ENCODE assay signal across 15 cellular contexts in the genomic region with DNA sequence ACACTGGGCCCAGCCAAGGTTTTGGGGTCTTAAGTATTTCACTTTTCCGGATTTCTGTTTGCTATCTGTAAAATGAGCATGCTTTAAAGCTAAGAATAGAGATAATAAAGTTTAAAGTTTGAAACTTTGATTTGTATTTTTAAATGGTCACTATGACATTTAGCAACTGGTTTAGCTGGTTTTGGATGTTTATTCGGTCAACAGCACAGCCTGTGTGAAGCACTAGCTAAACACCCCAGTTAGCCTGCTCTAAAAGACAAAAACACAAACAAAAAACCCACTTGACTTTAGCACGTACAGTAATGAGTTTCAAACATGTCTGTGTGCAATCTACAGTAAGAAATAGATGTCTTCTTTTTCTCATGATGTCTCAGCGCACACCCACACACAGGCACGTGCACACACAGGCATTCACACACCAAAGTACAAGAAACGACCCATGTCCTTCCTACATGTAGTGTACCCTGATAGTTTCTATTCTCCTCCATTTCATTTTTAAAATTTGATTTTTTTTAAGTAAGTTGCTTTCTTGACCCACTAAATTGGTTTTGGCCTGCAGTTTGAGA. TPM values are rescaled to one million over a fixed set of nuclear protein-coding genes. Genes with fewer than 3 reads are reported as not detected.
DNase-seq lines count a peak whose midpoint lies in the region; ATAC-seq and TF ChIP-seq lines count a peak whose summit lies in the region.
"Had no signal": no experiment of that assay in that cellular context is flagged by ENCODE, and none has a peak within 500 bp of the region (broad histone marks: within the 10 kb centered on the region; RNA-seq: fewer than 3 reads in every experiment).

No MANE protein-coding gene starts in this region.

- no peaks in the 10 kb centered on the region for H3K9me3 Mint-ChIP-seq in activated CD4-positive, alpha-beta T cell treated with anti-CD3 and anti-CD28 coated beads for 36 hours (ENCODE audit: low read depth)
- peaks cover 0 to 4% of the 10 kb centered on the region in 2 donors for H3K9me3 Mint-ChIP-seq in activated naive CD4-positive, alpha-beta T cell treated with anti-CD3 and anti-CD28 coated beads, Interleukin-2, amount 50 U/mL, for 72 hours
- H3K9me3 Mint-ChIP-seq: natural killer cell had no signal

- H3K27me3 Mint-ChIP-seq in activated CD4-positive, alpha-beta T cell treated with anti-CD3 and anti-CD28 coated beads for 36 hours, result no peaks in the 10 kb centered on the region

- POLR2A ChIA-PET in activated CD4-positive, alpha-beta T cell treated with anti-CD3 and anti-CD28 coated beads for 36 hours (lab: Charles Lee), result no interaction called here

- no peaks in the 10 kb centered on the region for H3K36me3 ChIP-seq in tibial artery

- ATAC-seq in activated CD4-positive, alpha-beta T cell treated with anti-CD3 and anti-CD28 coated beads for 36 hours, result peak; percentile 45
- ATAC-seq in activated naive CD4-positive, alpha-beta T cell treated with anti-CD3 and anti-CD28 coated beads, Interleukin-2, amount 50 U/mL, for 72 hours, result peak; percentile 34 to 59
- ATAC-seq: natural killer cell, right cardiac atrium had no signal

- intact Hi-C loops in activated CD4-positive, alpha-beta T cell treated with anti-CD3 and anti-CD28 coated beads for 36 hours (cut with DNase I, micrococcal nuclease), result loop anchor here (1.0 to 10.0 kb wide), 7 partner anchors 47 to 805 kb away; no protein-coding TSS in a partner anchor
- intact Hi-C loops in tibial artery (cut with DNase I; ENCODE audit: low total_unique reads), result loop anchor here (5.0 kb wide), 1 partner anchor 463 kb away; no protein-coding TSS in a partner anchor

- H3K36me3 Mint-ChIP-seq in activated CD4-positive, alpha-beta T cell treated with anti-CD3 and anti-CD28 coated beads for 36 hours (ENCODE audit: low read depth), result no peaks in the 10 kb centered on the region
- peaks cover 0 to 6% of the 10 kb centered on the region in 2 donors for H3K36me3 Mint-ChIP-seq in activated naive CD4-positive, alpha-beta T cell treated with anti-CD3 and anti-CD28 coated beads, Interleukin-2, amount 50 U/mL, for 72 hours
- H3K36me3 Mint-ChIP-seq: natural killer cell had no signal

- H3K27me3 ChIP-seq in tibial artery, result no peaks in the 10 kb centered on the region

- H3K4me1 ChIP-seq in tibial artery, result peaks cover 0 to 32% (median 14%) of the 10 kb centered on the region in 4 donors

- peaks cover 32% of the 10 kb centered on the region for H3K4me1 Mint-ChIP-seq in activated CD4-positive, alpha-beta T cell treated with anti-CD3 and anti-CD28 coated beads for 36 hours

- no peak overlapping the region for H3K27ac ChIP-seq in tibial artery
- H3K27ac ChIP-seq: HL-60 had no signal

- no peak overlapping the region for H3K4me3 Mint-ChIP-seq in activated CD4-positive, alpha-beta T cell treated with anti-CD3 and anti-CD28 coated beads for 36 hours
- H3K4me3 Mint-ChIP-seq: natural killer cell had no signal

- no peaks in the 10 kb centered on the region for H3K9me3 ChIP-seq in tibial artery

- CTCF ChIA-PET in activated CD4-positive, alpha-beta T cell treated with anti-CD3 and anti-CD28 coated beads for 36 hours (lab: Charles Lee), result interaction anchor here (0.7 to 7.3 kb wide), 5 partner anchors 22 to 466 kb away, joined by 3 to 98 read pairs (median 3); no protein-coding TSS in a partner anchor

- H3K27ac Mint-ChIP-seq in activated CD4-positive, alpha-beta T cell treated with anti-CD3 and anti-CD28 coated beads for 36 hours, result peak overlapping the region; percentile 47
- peak overlapping the region in 1 of 2 donors; percentile 72 for H3K27ac Mint-ChIP-seq in activated naive CD4-positive, alpha-beta T cell treated with anti-CD3 and anti-CD28 coated beads, Interleukin-2, amount 50 U/mL, for 72 hours
- H3K27ac Mint-ChIP-seq: natural killer cell had no signal

- TF ChIP-seq CTCF in GM20000 (IDR thresholded peaks at IDR 0.05; ENCODE audit: extremely low read depth, missing control alignments) (no peak), tibial artery (IDR thresholded peaks at IDR 0.05) (no peak)

- no peak overlapping the region for H3K4me3 ChIP-seq in tibial artery

- peak; percentile 75 for DNase-seq in activated CD4-positive, alpha-beta T cell treated with anti-CD3 and anti-CD28 coated beads for 36 hours
- DNase-seq in activated CD4-positive, alpha-beta T cell treated with anti-CD3 and anti-CD28 coated beads for 1 hour, result no peak
- DNase-seq in GM20000 (ENCODE audit: low spot score) (peak; percentile 19), NCI-H1105 treated with DMSO at 0.1 percent for 48 hours (lab: John Stamatoyannopoulos, UW) (no peak), tibial artery (no peak), SKM-1 (lab: John Stamatoyannopoulos, UW; ENCODE audit: unreplicated experiment) (no peak)
- DNase-seq in activated naive CD4-positive, alpha-beta T cell treated with anti-CD3 and anti-CD28 coated beads, Interleukin-2, amount 50 U/mL, for 72 hours (ENCODE audit: low spot score in 2 of 2), result peak in 1 of 2 donors; percentile 13
- peak; percentile 16 to 33 for DNase-seq in stimulated activated CD4-positive, alpha-beta T cell treated with anti-CD3 and anti-CD28 coated beads, Interleukin-4, amount 100 ng/mL, for 48 hours (ENCODE audit: low read depth in 2 of 2)
- DNase-seq: GOT3, natural killer cell, NCI-H2171 treated with DMSO at 0.1 percent for 48 hours, right cardiac atrium had no signal

RNA-seq across cellular contexts. Expression of gene SLC1A2, which starts 29.4 kb away (rescaled TPM):
- not detected for total RNA-seq in activated CD4-positive, alpha-beta T cell treated with anti-CD3 and anti-CD28 coated beads for 36 hours
- total RNA-seq in activated naive CD4-positive, alpha-beta T cell treated with anti-CD3 and anti-CD28 coated beads, Interleukin-2, amount 50 U/mL, for 72 hours, result under 1 TPM in 1 of 2 donors, not detected in 1; 0.14 TPM
- total RNA-seq: MCF 10A; T-helper 2 cell treated with Interferon-gamma antibody and Interleukin-4, amounts not matched to agents 100 ng/mL and 5 ng/mL, for 36 hours had no signal

Comparison
In these comparisons a context has a peak if more than half of its experiments do, and no peak if none do; other contexts are left out.
1. DNase-seq: peak in activated CD4-positive, alpha-beta T cell treated with anti-CD3 and anti-CD28 coated beads for 36 hours (single experiment), GM20000 (single experiment) and stimulated activated CD4-positive, alpha-beta T cell treated with anti-CD3 and anti-CD28 coated beads, Interleukin-4, amount 100 ng/mL, for 48 hours (2 of 2); none in activated CD4-positive, alpha-beta T cell treated with anti-CD3 and anti-CD28 coated beads for 1 hour (single experiment), NCI-H1105 treated with DMSO at 0.1 percent for 48 hours (single experiment), tibial artery (0 of 2) and SKM-1 (single experiment).